In genomic region chr2:37692731-37693130, GRCh38 we compare ENCODE assay signal across 21 cellular contexts. TPM values are rescaled to one million over a fixed set of nuclear protein-coding genes. Genes with fewer than 3 reads are reported as not detected.
DNase-seq lines count a peak whose midpoint lies in the region; ATAC-seq and TF ChIP-seq lines count a peak whose summit lies in the region.
"Had no signal": no experiment of that assay in that cellular context is flagged by ENCODE, and none has a peak within 500 bp of the region (broad histone marks: within the 10 kb centered on the region; RNA-seq: fewer than 3 reads in every experiment).

No MANE protein-coding gene starts in this region.

- no peak overlapping the region for H2AK9ac ChIP-seq in IMR-90 (replicated peaks; ENCODE audit: low read depth, low read length, poor library complexity)

- H4K5ac ChIP-seq in IMR-90 (ENCODE audit: low read depth, low read length), result no peak overlapping the region

- no peaks in the 10 kb centered on the region for H4K20me1 ChIP-seq in IMR-90 (ENCODE audit: insufficient read depth, low read length)
- H4K20me1 ChIP-seq: BLaER1 had no signal

- H3K23ac ChIP-seq in IMR-90 (ENCODE audit: low read depth, low read length), result no peak overlapping the region

- peaks cover 16% of the 10 kb centered on the region for H3K9me1 ChIP-seq in IMR-90 (ENCODE audit: insufficient read depth, low read length)

- no peaks in the 10 kb centered on the region for H3K9me3 Mint-ChIP-seq in activated T-helper 2 cell treated with anti-CD3 and anti-CD28 coated beads, Interferon-gamma antibody, Interleukin-2, Interleukin-4, amounts not matched to agents 10 μg/mL and 5 μg/mL and 100 μg/mL, durations not matched to agents 14 hours and 24 hours and 36 hours
- H3K9me3 Mint-ChIP-seq: CD8-positive, alpha-beta T cell had no signal

- H2AK5ac ChIP-seq in IMR-90 (ENCODE audit: low read depth, low read length), result no peak overlapping the region

- no peak overlapping the region for H3K4me3 Mint-ChIP-seq in activated T-helper 2 cell treated with anti-CD3 and anti-CD28 coated beads, Interferon-gamma antibody, Interleukin-2, Interleukin-4, amounts not matched to agents 10 μg/mL and 5 μg/mL and 100 μg/mL, durations not matched to agents 14 hours and 24 hours and 36 hours (ENCODE audit: low read depth)
- H3K4me3 Mint-ChIP-seq: B cell; CD4-positive, CD25-positive, alpha-beta regulatory T cell; CD8-positive, alpha-beta T cell had no signal

- H3K27ac Mint-ChIP-seq in activated T-helper 2 cell treated with anti-CD3 and anti-CD28 coated beads, Interferon-gamma antibody, Interleukin-2, Interleukin-4, amounts not matched to agents 10 μg/mL and 5 μg/mL and 100 μg/mL, durations not matched to agents 14 hours and 24 hours and 36 hours, result no peak overlapping the region
- H3K27ac Mint-ChIP-seq: B cell; CD4-positive, CD25-positive, alpha-beta regulatory T cell; CD8-positive, alpha-beta T cell had no signal

- peaks cover 6 to 15% of the 10 kb centered on the region in 2 experiments; a peak in 3 of 4 replicates for H3K79me1 ChIP-seq in IMR-90 (ENCODE audit: low read depth in 1 of 2, low read length in 2 of 2)

- peak overlapping the region; percentile 38; the same call in 1 of the 2 replicates for H3K27ac ChIP-seq in IMR-90 (ENCODE audit: insufficient read depth, low read length)
- H3K27ac ChIP-seq: A549, BLaER1, C4-2B had no signal

- peaks cover under 1% of the 10 kb centered on the region for H3K4me1 Mint-ChIP-seq in activated T-helper 2 cell treated with anti-CD3 and anti-CD28 coated beads, Interferon-gamma antibody, Interleukin-2, Interleukin-4, amounts not matched to agents 10 μg/mL and 5 μg/mL and 100 μg/mL, durations not matched to agents 14 hours and 24 hours and 36 hours (ENCODE audit: low read depth)
- H3K4me1 Mint-ChIP-seq: B cell had no signal

- dilution Hi-C loops in IMR-90 (cut with HindIII; ENCODE audit: low sequenced_read_pairs, unreplicated experiment), result no loop called here

- peak overlapping the region; percentile 75 for H2BK120ac ChIP-seq in IMR-90 (ENCODE audit: low read depth, low read length)

- H3K4me3 ChIP-seq in AG10803 (ENCODE audit: low read length) (no peak overlapping the region), IMR-90 (ENCODE audit: insufficient read depth, low read depth, low read length) (no peak overlapping the region), fibroblast of the aortic adventitia (ENCODE audit: low read depth, low read length) (no peak overlapping the region)
- H3K4me3 ChIP-seq: A549, BLaER1, HAP-1 had no signal

- H2BK15ac ChIP-seq in IMR-90 (ENCODE audit: low read depth, low read length), result no peak overlapping the region

- peak overlapping the region; percentile 25; the same call in 1 of the 2 replicates for H3K4ac ChIP-seq in IMR-90 (ENCODE audit: low read depth, low read length)

- H2BK20ac ChIP-seq in IMR-90 (ENCODE audit: low read depth, low read length), result peak overlapping the region; percentile 17

- H2BK5ac ChIP-seq in IMR-90 (ENCODE audit: low read depth, low read length, poor library complexity, severe bottlenecking), result peak overlapping the region; percentile 55

- POLR2A ChIA-PET in IMR-90 (lab: Charles Lee; ENCODE audit: unreplicated experiment), result interaction anchor here (0.6 kb wide), 1 partner anchor 16 kb away, joined by 4 read pairs; no protein-coding TSS in a partner anchor

- peaks cover 19% of the 10 kb centered on the region for H3K4me1 ChIP-seq in IMR-90 (ENCODE audit: control insufficient read depth, insufficient read depth, low read length)
- H3K4me1 ChIP-seq: BLaER1 had no signal

- H3K18ac ChIP-seq in IMR-90 (ENCODE audit: low read depth, low read length), result peak overlapping the region; percentile 85

- no peak for TF ChIP-seq RAD21 in IMR-90 (IDR thresholded peaks at IDR 0.05; ENCODE audit: low read length)

- DNase-seq in AG10803 (ENCODE audit: low read depth), result peak; percentile 31
- DNase-seq in IMR-90, result peak; percentile 55
- DNase-seq in amniotic epithelial cell (ENCODE audit: low read depth), result peak; percentile 89
- peak; percentile 61 for DNase-seq in fibroblast of the aortic adventitia (ENCODE audit: low read depth)
- no peak for DNase-seq in SIG-M5 (lab: John Stamatoyannopoulos, UW)
- DNase-seq in activated T-helper 2 cell treated with anti-CD3 and anti-CD28 coated beads, Interferon-gamma antibody, Interleukin-2, Interleukin-4, amounts not matched to agents 10 μg/mL and 5 μg/mL and 100 μg/mL, durations not matched to agents 14 hours and 24 hours and 36 hours (ENCODE audit: low spot score), result no peak
- DNase-seq in NCI-H187 treated with DMSO at 0.1 percent for 48 hours (lab: John Stamatoyannopoulos, UW), result no peak
- DNase-seq: 8988T; ACHN; Caco-2; CD4-positive, CD25-positive, alpha-beta regulatory T cell; CD8-positive, alpha-beta T cell; DMS153; DND-41; GOT3 had no signal

- no peak overlapping the region for H3K9ac ChIP-seq in IMR-90 (ENCODE audit: low read depth, low read length)
- H3K9ac ChIP-seq: BLaER1 had no signal

- peaks cover 32% of the 10 kb centered on the region for H3K27me3 Mint-ChIP-seq in activated T-helper 2 cell treated with anti-CD3 and anti-CD28 coated beads, Interferon-gamma antibody, Interleukin-2, Interleukin-4, amounts not matched to agents 10 μg/mL and 5 μg/mL and 100 μg/mL, durations not matched to agents 14 hours and 24 hours and 36 hours (ENCODE audit: low read depth)

- H3K36me3 Mint-ChIP-seq in activated T-helper 2 cell treated with anti-CD3 and anti-CD28 coated beads, Interferon-gamma antibody, Interleukin-2, Interleukin-4, amounts not matched to agents 10 μg/mL and 5 μg/mL and 100 μg/mL, durations not matched to agents 14 hours and 24 hours and 36 hours (ENCODE audit: low read depth), result no peaks in the 10 kb centered on the region
- H3K36me3 Mint-ChIP-seq: CD8-positive, alpha-beta T cell had no signal

- no peak overlapping the region for H3K56ac ChIP-seq in IMR-90 (ENCODE audit: extremely low read depth, insufficient read depth, low read length)

- no peak for TF ChIP-seq POLR2A in IMR-90 (IDR thresholded peaks at IDR 0.05; ENCODE audit: low read depth, low read length)

- CTCF ChIA-PET in IMR-90 (lab: Yijun Ruan, JAX), result no interaction called here

- in situ Hi-C loops in IMR-90 (cut with MboI; ENCODE audit: low sequenced_read_pairs), result no loop called here

- intact Hi-C loops in IMR-90 (cut with micrococcal nuclease), result no loop called here
- intact Hi-C loops in activated T-helper 2 cell treated with anti-CD3 and anti-CD28 coated beads, Interferon-gamma antibody, Interleukin-2, Interleukin-4, amounts not matched to agents 10 μg/mL and 5 μg/mL and 100 μg/mL, durations not matched to agents 14 hours and 24 hours and 36 hours (cut with micrococcal nuclease), result no loop called here

- H3K14ac ChIP-seq in IMR-90 (replicated peaks; ENCODE audit: low read depth, low read length), result 0 out of 2 replicates have a peak overlapping the region, but pooled peaks have one; percentile 50

- no peak overlapping the region for H3K4me2 ChIP-seq in IMR-90 (ENCODE audit: low read depth, low read length)
- H3K4me2 ChIP-seq: A549, BLaER1 had no signal

- peak overlapping the region; percentile 4; the same call in 1 of the 2 replicates for H4K91ac ChIP-seq in IMR-90 (ENCODE audit: insufficient read depth, low read depth, low read length)

- H2AFZ ChIP-seq in IMR-90 (replicated peaks; ENCODE audit: low read length, poor library complexity), result no peak overlapping the region

- H3K27me3 ChIP-seq in IMR-90 (ENCODE audit: control insufficient read depth, insufficient read depth, low read length), result no peaks in the 10 kb centered on the region
- H3K27me3 ChIP-seq: BLaER1 had no signal

- H4K8ac ChIP-seq in IMR-90 (ENCODE audit: low read depth in 2 of 2, low read length in 2 of 2), result 0 out of 4 replicates have a peak overlapping the region, but pooled peaks have one; percentile 2 to 30

- ATAC-seq in IMR-90 (ENCODE audit: low read depth) (no peak), GM21723 (IDR thresholded peaks at IDR 0.05; ENCODE audit: unreplicated experiment) (no peak)
- ATAC-seq: A549; CD8-positive, alpha-beta T cell had no signal

- H3K36me3 ChIP-seq in IMR-90 (ENCODE audit: control insufficient read depth, insufficient read depth, low read length), result no peaks in the 10 kb centered on the region
- H3K36me3 ChIP-seq: BLaER1, HAP-1 had no signal

- BruUV-seq in IMR-90 (replicated peaks; lab: Mats Ljungman, UMichigan), result no TSS peak

- TF ChIP-seq CTCF in AG10803 (conservative IDR thresholded peaks at IDR 0.05; ENCODE audit: low read length) (no peak), IMR-90 (conservative IDR thresholded peaks at IDR 0.05; ENCODE audit: low read depth, low read length) (no peak), fibroblast of the aortic adventitia (IDR thresholded peaks at IDR 0.05; ENCODE audit: insufficient read depth, low read length) (no peak)

- H3K9me3 ChIP-seq in IMR-90 (ENCODE audit: control insufficient read depth, insufficient read depth, low read length), result no peaks in the 10 kb centered on the region
- H3K9me3 ChIP-seq: A549, BLaER1, Caco-2, HAP-1 had no signal

TF ChIP-seq in IMR-90, 13 proteins besides CTCF, POLR2A, EP300 and RAD21:
- TF ChIP-seq USF2 (IDR thresholded peaks at IDR 0.05; ENCODE audit: low read depth, low read length) (no peak), CEBPB (IDR thresholded peaks at IDR 0.05; ENCODE audit: low read depth, low read length) (peak; percentile 44)

RNA-seq across cellular contexts. Expression of gene CDC42EP3, which starts 21.3 kb away (rescaled TPM):
- total RNA-seq in IMR-90 (2012; rRNA removed) (152 and 167 TPM in 2 replicates), fibroblast of the aortic adventitia (ENCODE audit: low replicate concordance) (30.5 and 34.7 TPM in 2 replicates)
- 177 and 193 TPM in 2 replicates for polyA plus RNA-seq in IMR-90 (2012; rRNA removed)
- 71.7 and 119 TPM in 2 replicates for polyA plus RNA-seq in IMR-90 (2012; cell fraction: cytosol; rRNA removed)
- polyA plus RNA-seq in IMR-90 (2012; cell fraction: nucleus; rRNA removed; ENCODE audit: low replicate concordance), result 63.1 and 123 TPM in 2 replicates
- total RNA-seq in activated T-helper 2 cell treated with anti-CD3 and anti-CD28 coated beads, Interferon-gamma antibody, Interleukin-2, Interleukin-4, amounts not matched to agents 10 μg/mL and 5 μg/mL and 100 μg/mL, durations not matched to agents 14 hours and 24 hours and 36 hours, result 8.6 and 9.8 TPM in 2 replicates

Comparison
In these comparisons a context has a peak if more than half of its experiments do, and no peak if none do; other contexts are left out.
1. DNase-seq: peak in AG10803 (single experiment), IMR-90 (single experiment), amniotic epithelial cell (single experiment) and fibroblast of the aortic adventitia (single experiment); none in SIG-M5 (single experiment), activated T-helper 2 cell treated with anti-CD3 and anti-CD28 coated beads, Interferon-gamma antibody, Interleukin-2, Interleukin-4, amounts not matched to agents 10 μg/mL and 5 μg/mL and 100 μg/mL, durations not matched to agents 14 hours and 24 hours and 36 hours (single experiment) and NCI-H187 treated with DMSO at 0.1 percent for 48 hours (single experiment).